9 cellular contexts compared by ENCODE assay signal in the genomic region with DNA sequence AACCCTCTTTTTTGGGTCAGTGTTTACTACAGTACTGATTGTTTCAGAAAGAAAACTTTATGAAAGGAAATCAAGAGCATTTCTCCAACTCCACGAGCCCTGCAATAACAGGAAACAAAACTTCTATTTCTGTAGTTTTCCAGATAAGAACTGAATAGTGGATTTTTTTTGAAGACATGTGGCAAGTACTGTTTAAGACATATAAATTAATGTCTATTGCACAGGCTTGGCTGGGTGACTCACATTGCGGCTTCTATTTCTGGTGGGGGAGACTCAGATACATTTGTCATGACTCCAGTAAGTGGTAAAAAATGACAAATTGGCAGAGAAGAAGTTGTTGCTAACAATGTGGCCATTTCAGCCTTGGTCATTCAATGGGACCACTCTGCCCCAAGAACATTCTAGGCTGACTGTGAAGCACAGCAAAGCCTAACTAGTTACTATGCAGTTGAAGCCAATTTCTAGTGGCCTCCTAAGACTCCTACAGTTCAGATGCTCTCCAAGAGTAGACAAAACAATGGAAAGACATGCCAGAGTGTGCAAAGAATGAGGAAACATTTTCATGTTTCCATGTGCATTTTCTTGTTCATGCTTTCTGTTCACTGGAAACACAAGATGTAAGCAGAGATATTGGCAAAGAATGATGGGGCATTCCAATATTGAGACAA.
DNase-seq lines count a peak whose midpoint lies in the region; TF ChIP-seq lines count a peak whose summit lies in the region.
"Had no signal": no experiment of that assay in that cellular context is flagged by ENCODE, and none has a peak within 500 bp of the region (broad histone marks: within the 10 kb centered on the region; RNA-seq: fewer than 3 reads in every experiment).

No MANE protein-coding gene starts in this region.

- peaks cover 6% of the 10 kb centered on the region for H3K4me1 ChIP-seq in mammary epithelial cell (ENCODE audit: insufficient read depth, low read length)
- peaks cover 0 to 4% (median 0%) of the 10 kb centered on the region in 4 donors for H3K4me1 ChIP-seq in stomach

- in situ Hi-C loops in mammary epithelial cell (cut with MboI; ENCODE audit: low sequenced_read_pairs in 2 of 2) = loop anchor here in 1 of 2 donors (25.0 kb wide), 1 partner anchor 179 kb away; no protein-coding TSS in a partner anchor

- no peak for TF ChIP-seq POLR2A in stomach (IDR thresholded peaks at IDR 0.05)

- intact Hi-C loops in mammary epithelial cell (cut with micrococcal nuclease) (no loop called here), stomach (cut with DNase I; ENCODE audit: low total_unique reads) (no loop called here)

- H3K9ac ChIP-seq in mammary epithelial cell (ENCODE audit: insufficient read depth, low read length) = no peak overlapping the region

- no peak for TF ChIP-seq EP300 in stomach (IDR thresholded peaks at IDR 0.05)

- dilution Hi-C loops in mammary epithelial cell (cut with HindIII; ENCODE audit: low sequenced_read_pairs) = no loop called here

- TF ChIP-seq CTCF in mammary epithelial cell (conservative IDR thresholded peaks at IDR 0.05 in 1 of 2, IDR thresholded peaks at IDR 0.05 in 1 of 2; ENCODE audit: extremely low read depth in 1 of 2, insufficient read depth in 1 of 2, low read depth in 1 of 2, low read length in 2 of 2) = no peak
- no peak for TF ChIP-seq CTCF in stomach (IDR thresholded peaks at IDR 0.05)

- H3K36me3 ChIP-seq in MG63 = no peaks in the 10 kb centered on the region
- H3K36me3 ChIP-seq in mammary epithelial cell (ENCODE audit: insufficient read depth, low read length) = no peaks in the 10 kb centered on the region
- H3K36me3 ChIP-seq in stomach = no peaks in the 10 kb centered on the region

- peak overlapping the region; percentile 15 for H3K4me2 ChIP-seq in mammary epithelial cell (ENCODE audit: insufficient read depth, low read depth, low read length)

- 79% methylated on average over 2 of the region's 2 CpGs for WGBS in mammary epithelial cell (ENCODE audit: low coverage, missing lambda C conversion rate)
- 34 to 48% (median 42%) methylated on average over 2 of the region's 2 CpGs for WGBS in stomach, 5 donors

- no peaks in the 10 kb centered on the region for H4K20me1 ChIP-seq in mammary epithelial cell (ENCODE audit: insufficient read depth, low read length)

- H3K27ac ChIP-seq in mammary epithelial cell (ENCODE audit: insufficient read depth, low read depth, low read length) (no peak overlapping the region), stomach (peak overlapping the region in 1 of 5 donors; percentile 5)

- peak; percentile 95 for DNase-seq in EL
- DNase-seq in MG63 = peak; percentile 91
- peak; percentile 77 for DNase-seq in mammary epithelial cell
- peak; percentile 55 for DNase-seq in myocyte (ENCODE audit: low read depth)
- DNase-seq in effector CD4-positive, alpha-beta T cell = no peak
- DNase-seq in iPS-NIHi11 (ENCODE audit: low spot score) = no peak
- DNase-seq in NCI-H2171 (lab: John Stamatoyannopoulos, UW) = no peak
- no peak for DNase-seq in stomach
- DNase-seq: NCI-H1092 treated with DMSO at 0.1 percent for 48 hours had no signal

- CTCF ChIA-PET in mammary epithelial cell (lab: Charles Lee; ENCODE audit: low non-redundant PET) = no interaction called here

- no TSS peak for BruUV-seq in mammary epithelial cell (replicated peaks; lab: Mats Ljungman, UMichigan)

- H3K4me3 ChIP-seq in MG63 (no peak overlapping the region), mammary epithelial cell (replicated peaks in 1 of 3; ENCODE audit: insufficient read depth in 1 of 3, low read depth in 2 of 3, low read length in 3 of 3) (no peak overlapping the region), stomach (no peak overlapping the region)

- H3K27me3 ChIP-seq in MG63 (no peaks in the 10 kb centered on the region), mammary epithelial cell (ENCODE audit: insufficient read depth, low read length) (no peaks in the 10 kb centered on the region), stomach (no peaks in the 10 kb centered on the region)

- no peak overlapping the region for H2AFZ ChIP-seq in mammary epithelial cell (ENCODE audit: low read depth, low read length)

- H3K9me3 ChIP-seq in MG63 = 0 out of 2 replicates have a peak, but pooled peaks cover 2% of the 10 kb centered on the region
- no peaks in the 10 kb centered on the region for H3K9me3 ChIP-seq in mammary epithelial cell (replicated peaks; ENCODE audit: insufficient read depth, low read length)
- H3K9me3 ChIP-seq in stomach = no peaks in the 10 kb centered on the region

- no peaks in the 10 kb centered on the region for H3K79me2 ChIP-seq in mammary epithelial cell (ENCODE audit: insufficient read depth, low read length)

Comparison
In these comparisons a context has a peak if more than half of its experiments do, and no peak if none do; other contexts are left out.
1. DNase-seq: peak in EL (single experiment), MG63 (single experiment), mammary epithelial cell (single experiment) and myocyte (single experiment); none in effector CD4-positive, alpha-beta T cell (single experiment), iPS-NIHi11 (single experiment), NCI-H2171 (single experiment) and stomach (single experiment).